Comparison of ENCODE assay signal across 8 cellular contexts in the genomic region with DNA sequence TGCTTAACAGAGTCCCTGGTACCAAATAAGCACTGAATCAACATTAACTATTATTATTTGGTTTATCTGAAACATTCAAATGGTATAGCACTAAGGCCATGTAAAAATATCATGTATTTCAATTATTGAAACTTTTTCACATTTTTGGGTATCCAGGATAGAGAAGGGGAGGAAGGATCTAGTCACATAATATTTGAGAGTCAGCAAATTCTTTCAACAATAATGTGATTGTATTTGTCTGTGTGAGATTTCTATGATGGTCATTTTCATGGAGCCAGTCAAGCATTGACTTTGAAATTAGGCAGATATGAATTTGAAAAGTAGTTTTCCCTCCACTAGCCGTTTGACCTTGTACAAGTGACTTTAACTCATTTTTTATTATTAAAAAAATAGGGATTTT.
"Had no signal": no experiment of that assay in that cellular context is flagged by ENCODE, and none has a peak within 500 bp of the region (broad histone marks: within the 10 kb centered on the region; RNA-seq: fewer than 3 reads in every experiment).

No MANE protein-coding gene starts in this region.

- H3K4me3 ChIP-seq: GM12878 had no signal

- ATAC-seq: GM12878 had no signal

- DNase-seq: GDM1, GF-D8 had no signal

- FAIRE-seq: G401.6, GM12878, GM12891, GM12892, GM18507, GM19239 had no signal
